Comparison of ENCODE assay signal across 25 cellular contexts in genomic region chr7:46678421-46678820, GRCh38.
"Had no signal": no experiment of that assay in that cellular context is flagged by ENCODE, and none has a peak within 500 bp of the region (broad histone marks: within the 10 kb centered on the region; RNA-seq: fewer than 3 reads in every experiment).

No MANE protein-coding gene starts in this region.

- H3K9me3 ChIP-seq: colonic mucosa, esophagus muscularis mucosa, esophagus squamous epithelium, gastrocnemius medialis, gastroesophageal sphincter, heart left ventricle, heart right ventricle had no signal

- H3K27ac ChIP-seq: colonic mucosa, coronary artery, dorsolateral prefrontal cortex, epithelial cell of prostate, esophagus muscularis mucosa, esophagus squamous epithelium, foreskin keratinocyte, gastrocnemius medialis, gastroesophageal sphincter, heart left ventricle, heart right ventricle, hepatocyte had no signal

- H2AFZ ChIP-seq: hepatocyte had no signal

- H3K36me3 ChIP-seq: colonic mucosa, esophagus muscularis mucosa, esophagus squamous epithelium, gastrocnemius medialis, gastroesophageal sphincter, heart left ventricle, heart right ventricle had no signal

- H3K4me2 ChIP-seq: hepatocyte had no signal

- H3K27me3 ChIP-seq: colonic mucosa, esophagus muscularis mucosa, esophagus squamous epithelium, foreskin keratinocyte, gastrocnemius medialis, gastroesophageal sphincter, heart left ventricle, heart right ventricle, hepatocyte had no signal

- H3K4me1 ChIP-seq: colonic mucosa, foreskin keratinocyte, gastrocnemius medialis, gastroesophageal sphincter had no signal

- DNase-seq: colonic mucosa; cortex of kidney; dermis blood vessel endothelial cell; dorsolateral prefrontal cortex; effector CD4-positive, alpha-beta T cell; effector CD8-positive, alpha-beta T cell; effector memory CD4-positive, alpha-beta T cell; effector memory CD8-positive, alpha-beta T cell; endodermal cell; erythroblast; esophagus squamous epithelium; foreskin fibroblast; foreskin keratinocyte; foreskin melanocyte; gastrocnemius medialis; glutamatergic neuron; head of caudate nucleus; heart left ventricle; heart right ventricle had no signal

- H3K79me2 ChIP-seq: hepatocyte had no signal

- ATAC-seq: effector memory CD8-positive, alpha-beta T cell; esophagus mucosa; foreskin keratinocyte; gastrocnemius medialis; gastroesophageal sphincter; heart left ventricle; heart right ventricle had no signal

- H3K4me3 ChIP-seq: colonic mucosa, coronary artery, dorsolateral prefrontal cortex, esophagus muscularis mucosa, esophagus squamous epithelium, gastrocnemius medialis, gastroesophageal sphincter, heart left ventricle, heart right ventricle, hepatocyte had no signal
